In the genomic region with DNA sequence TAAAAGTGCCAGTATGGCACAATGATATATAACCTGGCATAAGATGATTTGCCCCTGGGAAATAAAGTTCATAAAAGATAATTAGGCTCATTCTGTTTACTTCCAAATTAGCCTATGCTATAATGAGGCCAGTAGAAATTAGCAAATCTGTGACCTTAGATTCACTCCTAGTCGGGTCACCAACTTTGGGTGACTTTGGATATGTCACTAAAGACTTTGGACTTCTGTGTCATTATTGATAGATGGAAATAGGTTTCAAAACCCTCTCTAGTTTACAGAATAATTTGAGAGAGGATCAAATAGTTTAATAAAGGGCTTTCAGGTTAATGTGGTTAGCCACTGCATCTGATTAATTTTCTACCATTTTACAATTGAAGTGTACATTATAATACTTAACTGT, we compare ENCODE assay signal across 8 cellular contexts.
"Had no signal": no experiment of that assay in that cellular context is flagged by ENCODE, and none has a peak within 500 bp of the region (broad histone marks: within the 10 kb centered on the region; RNA-seq: fewer than 3 reads in every experiment).

No MANE protein-coding gene starts in this region.

- DNase-seq: GDM1, GF-D8 had no signal

- FAIRE-seq: G401.6, GM12878, GM12891, GM12892, GM18507, GM19239 had no signal

- H3K4me3 ChIP-seq: GM12878 had no signal

- ATAC-seq: GM12878 had no signal
